Comparison of ENCODE assay signal across 20 cellular contexts in genomic region chr7:29763266-29763665, GRCh38. TPM values are rescaled to one million over a fixed set of nuclear protein-coding genes. Genes with fewer than 3 reads are reported as not detected.
DNase-seq lines count a peak whose midpoint lies in the region; ATAC-seq and TF ChIP-seq lines count a peak whose summit lies in the region.
"Had no signal": no experiment of that assay in that cellular context is flagged by ENCODE, and none has a peak within 500 bp of the region (broad histone marks: within the 10 kb centered on the region; RNA-seq: fewer than 3 reads in every experiment).

No MANE protein-coding gene starts in this region.

- intact Hi-C loops in spleen (cut with DNase I; ENCODE audit: low total_unique reads) (no loop called here), body of pancreas (cut with DNase I) (no loop called here)

- H3K27ac ChIP-seq in foreskin keratinocyte (no peak overlapping the region), spleen (no peak overlapping the region), body of pancreas (no peak overlapping the region)
- H3K27ac ChIP-seq: BLaER1 had no signal

- H3K27me3 ChIP-seq in foreskin keratinocyte = peaks cover 43% of the 10 kb centered on the region
- H3K27me3 ChIP-seq in spleen (replicated peaks in 1 of 7) = peaks cover 0 to 51% (median 5%) of the 10 kb centered on the region in 7 donors
- H3K27me3 ChIP-seq in body of pancreas = no peaks in the 10 kb centered on the region
- H3K27me3 ChIP-seq: BLaER1 had no signal

- H3K9me3 ChIP-seq in spleen (no peaks in the 10 kb centered on the region), body of pancreas (no peaks in the 10 kb centered on the region)
- H3K9me3 ChIP-seq: BE2C, BLaER1, Caco-2 had no signal

- in situ Hi-C loops in SK-MEL-5 (cut with HindIII; ENCODE audit: low pct_unique_long_range_greater_than_20kb, low sequenced_read_pairs) = no loop called here

- H3K36me3 ChIP-seq in spleen (no peaks in the 10 kb centered on the region), body of pancreas (replicated peaks in 1 of 2; ENCODE audit: insufficient read depth in 1 of 2, low read depth in 2 of 2) (no peaks in the 10 kb centered on the region)
- H3K36me3 ChIP-seq: BE2C, BLaER1 had no signal

- TF ChIP-seq POLR2A in spleen (IDR thresholded peaks at IDR 0.05) (no peak), body of pancreas (IDR thresholded peaks at IDR 0.05) (no peak)

- no peak for ATAC-seq in foreskin keratinocyte
- ATAC-seq in body of pancreas = no peak

- H3K4me3 ChIP-seq in spleen (no peak overlapping the region), body of pancreas (no peak overlapping the region)
- H3K4me3 ChIP-seq: BLaER1 had no signal

- no peak for TF ChIP-seq CTCF in foreskin keratinocyte (conservative IDR thresholded peaks at IDR 0.05)
- TF ChIP-seq CTCF in spleen (IDR thresholded peaks at IDR 0.05 in 8 of 11, conservative IDR thresholded peaks at IDR 0.05 in 3 of 11) = no peak
- TF ChIP-seq CTCF in body of pancreas (IDR thresholded peaks at IDR 0.05) = no peak

- 78 to 95% (median 90%) methylated on average over 1 of the region's 1 CpG for WGBS in spleen, 5 donors
- WGBS in body of pancreas, 2 donors = 59 to 92% methylated on average over 1 of the region's 1 CpG

- DNase-seq in COLO829 (ENCODE audit: low spot score) (peak; percentile 43), SK-MEL-5 (ENCODE audit: low read depth, low spot score) (peak; percentile 57), foreskin keratinocyte (peak; percentile 15), NCI-H2029 (lab: John Stamatoyannopoulos, UW) (no peak), spleen (no peak), body of pancreas (no peak)
- DNase-seq: 8988T; ACHN; BE2C; C1 segment of cervical spinal cord; Caco-2; Calu3; CD4-positive, alpha-beta memory T cell; CD4-positive, CD25-positive, alpha-beta regulatory T cell; CD8-positive, alpha-beta memory T cell; DMS79 treated with DMSO at 0.1 percent for 48 hours; GF-D8 had no signal

- H3K4me1 ChIP-seq in foreskin keratinocyte (no peaks in the 10 kb centered on the region), spleen (no peaks in the 10 kb centered on the region), body of pancreas (no peaks in the 10 kb centered on the region)
- H3K4me1 ChIP-seq: BE2C, BLaER1, Caco-2 had no signal

RNA-seq across cellular contexts. Expression of gene WIPF3, which starts 43.0 kb away (rescaled TPM):
- total RNA-seq in SK-MEL-5 (2014; rRNA removed; shearing (Covaris generic)) = 3.6 and 4.1 TPM in 2 replicates
- polyA plus RNA-seq in SK-MEL-5 (2015; cell fraction: cytosol; rRNA removed) = 8.5 and 9.1 TPM in 2 replicates
- polyA plus RNA-seq in SK-MEL-5 (2015; cell fraction: nucleus; rRNA removed) = 4.7 TPM in 2 replicates
- total RNA-seq in foreskin keratinocyte = 0.41 and 0.63 TPM in 2 replicates
- polyA plus RNA-seq in foreskin keratinocyte = 0.31 and 0.50 TPM in 2 replicates
- total RNA-seq in spleen = 1 to 10 TPM in 2 of 7 donors, under 1 TPM in 5; 0.17 to 1.5 (median 0.72) TPM
- under 1 TPM; 0.57 to 0.61 (median 0.58) TPM for polyA plus RNA-seq in spleen
- 1 to 10 TPM in 1 of 2 donors, under 1 TPM in 1; 0.33 to 1.0 TPM for total RNA-seq in body of pancreas
- total RNA-seq: CD4-positive, alpha-beta memory T cell; CD4-positive, CD25-positive, alpha-beta regulatory T cell; CD8-positive, alpha-beta memory T cell had no signal
- polyA plus RNA-seq: AG04450; CD14-positive monocyte; CD4-positive, alpha-beta memory T cell; CD4-positive, CD25-positive, alpha-beta regulatory T cell; CD8-positive, alpha-beta memory T cell had no signal

Comparison
In these comparisons a context has a peak if more than half of its experiments do, and no peak if none do; other contexts are left out.
1. DNase-seq: peak in COLO829 (single experiment), SK-MEL-5 (single experiment) and foreskin keratinocyte (2 of 2); none in NCI-H2029 (single experiment), spleen (single experiment) and body of pancreas (0 of 4).